1 cellular context compared by ENCODE assay signal in the genomic region with DNA sequence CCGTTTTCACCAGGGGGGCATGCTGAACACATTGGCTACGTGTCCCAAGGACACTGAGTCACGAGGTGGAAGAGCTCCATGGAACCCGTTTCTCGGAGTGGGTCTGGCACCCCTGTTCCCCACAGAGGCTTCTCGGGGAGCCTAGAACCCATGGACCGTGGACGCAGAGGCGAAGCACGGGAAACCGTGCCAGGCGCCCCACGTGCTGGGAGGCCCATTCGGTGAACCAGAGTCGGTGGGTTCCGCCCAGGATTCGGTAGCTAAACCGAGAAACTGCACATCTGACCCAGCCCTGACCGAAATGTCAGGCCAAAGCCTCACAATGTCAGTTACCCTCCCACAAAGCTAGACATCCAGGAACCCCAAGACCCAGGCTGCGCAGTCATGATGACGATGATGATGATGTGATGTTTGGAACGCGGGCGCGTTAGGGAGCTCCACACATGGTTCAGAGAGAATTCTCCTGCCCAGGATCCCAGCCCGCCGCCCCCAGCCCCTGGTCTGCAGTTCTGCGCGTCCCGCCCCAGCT.
TF ChIP-seq lines count a peak whose summit lies in the region.

No MANE protein-coding gene starts in this region.

TF ChIP-seq in HepG2, 621 proteins besides CTCF, POLR2A, EP300 and RAD21 (continued from another document):
- no peak for TF ChIP-seq IRX3 (CRISPR knock-in tag; IDR thresholded peaks at IDR 0.05; ENCODE audit: borderline replicate concordance, low read depth)
